9 cellular contexts compared by ENCODE assay signal in the genomic region with DNA sequence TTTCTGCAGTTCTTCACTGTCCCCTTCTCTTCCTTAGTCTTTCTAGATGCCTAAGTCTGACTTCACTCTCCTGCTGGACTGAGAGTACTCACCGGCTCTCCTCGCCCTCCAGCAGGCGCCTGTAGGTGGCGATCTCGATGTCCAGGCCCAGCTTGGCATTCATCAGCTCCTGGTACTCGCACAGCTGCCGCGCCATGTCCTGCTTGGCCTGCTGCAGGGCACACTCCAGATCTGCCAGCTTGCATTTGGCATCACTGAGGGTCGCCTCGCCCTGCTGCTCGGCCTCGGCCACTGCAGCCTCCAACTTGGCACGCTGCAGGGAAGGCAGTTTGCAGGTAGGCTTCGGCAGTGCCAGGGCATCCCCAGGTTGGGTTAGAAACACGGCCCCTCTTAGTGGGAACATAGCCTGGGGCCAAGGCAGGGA. TPM values are rescaled to one million over a fixed set of nuclear protein-coding genes. Genes with fewer than 3 reads are reported as not detected.
DNase-seq lines count a peak whose midpoint lies in the region; ATAC-seq and TF ChIP-seq lines count a peak whose summit lies in the region.
"Had no signal": no experiment of that assay in that cellular context is flagged by ENCODE, and none has a peak within 500 bp of the region (broad histone marks: within the 10 kb centered on the region; RNA-seq: fewer than 3 reads in every experiment).

No MANE protein-coding gene starts in this region.

- no peak for ATAC-seq in activated CD8-positive, alpha-beta memory T cell treated with anti-CD3 and anti-CD28 coated beads, Interleukin-2, amount 10 ng/mL, durations not matched to agents 7 days and 5 days
- ATAC-seq in foreskin keratinocyte (peak; percentile 40), GM19467 (IDR thresholded peaks at IDR 0.05; ENCODE audit: unreplicated experiment) (no peak), GM21825 (IDR thresholded peaks at IDR 0.05; ENCODE audit: unreplicated experiment) (no peak), GM19452 (IDR thresholded peaks at IDR 0.05; ENCODE audit: unreplicated experiment) (no peak)
- ATAC-seq: activated T-cell treated with anti-CD3 and anti-CD28 coated beads, Interleukin-2, amount 50 U/mL, for 72 hours had no signal

- no peaks in the 10 kb centered on the region for H3K36me3 Mint-ChIP-seq in activated CD8-positive, alpha-beta memory T cell treated with anti-CD3 and anti-CD28 coated beads, Interleukin-2, amount 10 ng/mL, durations not matched to agents 7 days and 5 days

- H3K4me3 Mint-ChIP-seq in activated CD8-positive, alpha-beta memory T cell treated with anti-CD3 and anti-CD28 coated beads, Interleukin-2, amount 10 ng/mL, durations not matched to agents 7 days and 5 days: no peak overlapping the region
- H3K4me3 Mint-ChIP-seq: activated T-cell treated with anti-CD3 and anti-CD28 coated beads, Interleukin-2, amount 50 U/mL, for 72 hours had no signal

- peaks cover 12% of the 10 kb centered on the region for H3K27me3 Mint-ChIP-seq in activated CD8-positive, alpha-beta memory T cell treated with anti-CD3 and anti-CD28 coated beads, Interleukin-2, amount 10 ng/mL, durations not matched to agents 7 days and 5 days

- no peaks in the 10 kb centered on the region for H3K4me1 ChIP-seq in foreskin keratinocyte

- no peak overlapping the region for H3K27ac Mint-ChIP-seq in activated CD8-positive, alpha-beta memory T cell treated with anti-CD3 and anti-CD28 coated beads, Interleukin-2, amount 10 ng/mL, durations not matched to agents 7 days and 5 days
- H3K27ac Mint-ChIP-seq: activated T-cell treated with anti-CD3 and anti-CD28 coated beads, Interleukin-2, amount 50 U/mL, for 72 hours had no signal

- H3K4me3 ChIP-seq in retinal pigment epithelial cell (ENCODE audit: low read length): no peak overlapping the region

- peak; percentile 87 for TF ChIP-seq CTCF in foreskin keratinocyte (conservative IDR thresholded peaks at IDR 0.05)
- peak; percentile 77 for TF ChIP-seq CTCF in retinal pigment epithelial cell (conservative IDR thresholded peaks at IDR 0.05; ENCODE audit: low read depth, low read length)

- DNase-seq in activated CD8-positive, alpha-beta memory T cell treated with anti-CD3 and anti-CD28 coated beads, Interleukin-2, amount 10 ng/mL, durations not matched to agents 7 days and 5 days: peak; percentile 46
- no peak for DNase-seq in activated CD8-positive, alpha-beta memory T cell treated with anti-CD3 and anti-CD28 coated beads for 24 hours
- DNase-seq in SHP77 treated with DMSO at 0.1 percent for 48 hours (lab: John Stamatoyannopoulos, UW) (peak; percentile 2), foreskin keratinocyte (peak in 1 of 2 donors; percentile 35), retinal pigment epithelial cell (ENCODE audit: low read depth) (no peak)

- H3K27me3 ChIP-seq in foreskin keratinocyte: no peaks in the 10 kb centered on the region

- CTCF ChIA-PET in activated CD8-positive, alpha-beta memory T cell treated with anti-CD3 and anti-CD28 coated beads, Interleukin-2, amount 10 ng/mL, durations not matched to agents 7 days and 5 days (lab: Charles Lee): interaction anchor here (1.1 to 2.8 kb wide), 4 partner anchors 16 to 499 kb away, joined by 3 to 8 read pairs (median 3); no protein-coding TSS in a partner anchor

- no peak overlapping the region for H3K27ac ChIP-seq in foreskin keratinocyte

- H3K9me3 Mint-ChIP-seq in activated CD8-positive, alpha-beta memory T cell treated with anti-CD3 and anti-CD28 coated beads, Interleukin-2, amount 10 ng/mL, durations not matched to agents 7 days and 5 days (ENCODE audit: low read depth): no peaks in the 10 kb centered on the region
- H3K9me3 Mint-ChIP-seq: activated T-cell treated with anti-CD3 and anti-CD28 coated beads, Interleukin-2, amount 50 U/mL, for 72 hours had no signal

- H3K4me1 Mint-ChIP-seq in activated CD8-positive, alpha-beta memory T cell treated with anti-CD3 and anti-CD28 coated beads, Interleukin-2, amount 10 ng/mL, durations not matched to agents 7 days and 5 days: peaks cover 20% of the 10 kb centered on the region

RNA-seq across cellular contexts. Expression of a gene that starts 5.2 kb away (rescaled TPM):
- not detected for total RNA-seq in activated CD8-positive, alpha-beta memory T cell treated with anti-CD3 and anti-CD28 coated beads, Interleukin-2, amount 10 ng/mL, durations not matched to agents 7 days and 5 days
- not detected in 2 replicates for total RNA-seq in foreskin keratinocyte
- polyA plus RNA-seq in foreskin keratinocyte: 0.04 TPM in 1 of 2 replicates, not detected in the other
- total RNA-seq: activated T-cell treated with anti-CD3 and anti-CD28 coated beads, Interleukin-2, amount 50 U/mL, for 72 hours had no signal

RNA-seq across cellular contexts. Expression of a gene that starts 13.0 kb away (rescaled TPM):
- not detected for total RNA-seq in activated CD8-positive, alpha-beta memory T cell treated with anti-CD3 and anti-CD28 coated beads, Interleukin-2, amount 10 ng/mL, durations not matched to agents 7 days and 5 days
- not detected in 2 replicates for total RNA-seq in foreskin keratinocyte
- polyA plus RNA-seq in foreskin keratinocyte: not detected in 2 replicates
- total RNA-seq: activated T-cell treated with anti-CD3 and anti-CD28 coated beads, Interleukin-2, amount 50 U/mL, for 72 hours had no signal

RNA-seq across cellular contexts. Expression of a gene that starts 25.9 kb away (rescaled TPM):
- not detected for total RNA-seq in activated CD8-positive, alpha-beta memory T cell treated with anti-CD3 and anti-CD28 coated beads, Interleukin-2, amount 10 ng/mL, durations not matched to agents 7 days and 5 days
- not detected in 2 replicates for total RNA-seq in foreskin keratinocyte
- polyA plus RNA-seq in foreskin keratinocyte: not detected in 2 replicates
- total RNA-seq: activated T-cell treated with anti-CD3 and anti-CD28 coated beads, Interleukin-2, amount 50 U/mL, for 72 hours had no signal

RNA-seq across cellular contexts. Expression of a gene that starts 53.9 kb away (rescaled TPM):
- total RNA-seq in activated CD8-positive, alpha-beta memory T cell treated with anti-CD3 and anti-CD28 coated beads, Interleukin-2, amount 10 ng/mL, durations not matched to agents 7 days and 5 days: not detected
- 4.7 and 7.5 TPM in 2 replicates for total RNA-seq in foreskin keratinocyte
- polyA plus RNA-seq in foreskin keratinocyte: 4.9 and 7.4 TPM in 2 replicates
- total RNA-seq: activated T-cell treated with anti-CD3 and anti-CD28 coated beads, Interleukin-2, amount 50 U/mL, for 72 hours had no signal

RNA-seq across cellular contexts. Expression of a gene that starts 59.1 kb away (rescaled TPM):
- total RNA-seq in activated CD8-positive, alpha-beta memory T cell treated with anti-CD3 and anti-CD28 coated beads, Interleukin-2, amount 10 ng/mL, durations not matched to agents 7 days and 5 days: not detected
- total RNA-seq in foreskin keratinocyte: not detected in 2 replicates
- polyA plus RNA-seq in foreskin keratinocyte: not detected in 2 replicates
- total RNA-seq: activated T-cell treated with anti-CD3 and anti-CD28 coated beads, Interleukin-2, amount 50 U/mL, for 72 hours had no signal

Comparison
In these comparisons a context has a peak if more than half of its experiments do, and no peak if none do; other contexts are left out.
1. DNase-seq: peak in activated CD8-positive, alpha-beta memory T cell treated with anti-CD3 and anti-CD28 coated beads, Interleukin-2, amount 10 ng/mL, durations not matched to agents 7 days and 5 days (single experiment) and SHP77 treated with DMSO at 0.1 percent for 48 hours (single experiment); none in activated CD8-positive, alpha-beta memory T cell treated with anti-CD3 and anti-CD28 coated beads for 24 hours (single experiment) and retinal pigment epithelial cell (single experiment).